Comparison of ENCODE assay signal across 1 cellular context in the genomic region with DNA sequence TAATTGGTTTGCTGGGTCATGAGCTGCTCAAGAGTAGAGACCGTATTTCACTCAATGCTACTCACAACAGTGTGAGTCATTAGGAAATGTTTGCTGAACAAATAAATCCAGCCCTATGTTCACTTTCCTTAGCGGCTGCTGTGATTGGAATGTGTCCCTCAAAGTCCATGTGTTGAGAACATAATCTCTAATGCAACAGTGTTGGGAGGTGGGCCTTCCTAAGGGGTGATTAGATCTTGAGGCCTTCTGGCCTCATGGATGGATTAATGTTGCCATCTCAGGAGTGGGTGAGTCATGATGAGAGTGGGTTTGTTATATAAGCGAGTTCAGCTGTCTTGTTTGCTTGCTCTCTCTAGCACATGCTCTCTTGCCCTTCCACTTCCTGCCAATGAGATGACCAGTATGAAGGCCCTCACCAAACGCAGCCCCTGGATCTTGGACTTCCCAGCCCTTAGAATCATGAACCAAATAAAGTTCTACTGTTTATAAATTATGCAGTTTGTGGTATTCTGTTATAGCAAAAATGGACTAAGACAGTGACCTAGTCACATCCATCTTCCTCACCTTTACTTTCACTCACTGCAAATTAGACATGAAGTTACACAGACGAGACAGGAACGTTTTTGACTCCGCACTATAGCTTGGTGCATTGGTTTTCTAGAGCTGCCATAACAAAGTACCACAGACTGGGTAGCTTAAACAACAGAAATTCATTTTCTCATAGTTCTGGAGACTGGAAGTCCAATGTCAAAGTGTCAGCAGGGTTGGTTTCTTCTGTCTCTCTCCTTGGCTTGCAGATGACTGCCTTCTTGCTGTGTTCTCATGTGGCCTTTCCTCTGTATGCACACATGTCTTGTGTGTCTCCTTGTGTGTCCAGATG.
A peak's percentile ranks its signal among the peaks of the same experiment; 100 is the strongest.
TF ChIP-seq lines count a peak whose summit lies in the region.

No MANE protein-coding gene starts in this region.

TF ChIP-seq in HepG2, 621 proteins besides CTCF, POLR2A, EP300 and RAD21 (continued from another document and continues in another):
- TF ChIP-seq, protein P1, sequence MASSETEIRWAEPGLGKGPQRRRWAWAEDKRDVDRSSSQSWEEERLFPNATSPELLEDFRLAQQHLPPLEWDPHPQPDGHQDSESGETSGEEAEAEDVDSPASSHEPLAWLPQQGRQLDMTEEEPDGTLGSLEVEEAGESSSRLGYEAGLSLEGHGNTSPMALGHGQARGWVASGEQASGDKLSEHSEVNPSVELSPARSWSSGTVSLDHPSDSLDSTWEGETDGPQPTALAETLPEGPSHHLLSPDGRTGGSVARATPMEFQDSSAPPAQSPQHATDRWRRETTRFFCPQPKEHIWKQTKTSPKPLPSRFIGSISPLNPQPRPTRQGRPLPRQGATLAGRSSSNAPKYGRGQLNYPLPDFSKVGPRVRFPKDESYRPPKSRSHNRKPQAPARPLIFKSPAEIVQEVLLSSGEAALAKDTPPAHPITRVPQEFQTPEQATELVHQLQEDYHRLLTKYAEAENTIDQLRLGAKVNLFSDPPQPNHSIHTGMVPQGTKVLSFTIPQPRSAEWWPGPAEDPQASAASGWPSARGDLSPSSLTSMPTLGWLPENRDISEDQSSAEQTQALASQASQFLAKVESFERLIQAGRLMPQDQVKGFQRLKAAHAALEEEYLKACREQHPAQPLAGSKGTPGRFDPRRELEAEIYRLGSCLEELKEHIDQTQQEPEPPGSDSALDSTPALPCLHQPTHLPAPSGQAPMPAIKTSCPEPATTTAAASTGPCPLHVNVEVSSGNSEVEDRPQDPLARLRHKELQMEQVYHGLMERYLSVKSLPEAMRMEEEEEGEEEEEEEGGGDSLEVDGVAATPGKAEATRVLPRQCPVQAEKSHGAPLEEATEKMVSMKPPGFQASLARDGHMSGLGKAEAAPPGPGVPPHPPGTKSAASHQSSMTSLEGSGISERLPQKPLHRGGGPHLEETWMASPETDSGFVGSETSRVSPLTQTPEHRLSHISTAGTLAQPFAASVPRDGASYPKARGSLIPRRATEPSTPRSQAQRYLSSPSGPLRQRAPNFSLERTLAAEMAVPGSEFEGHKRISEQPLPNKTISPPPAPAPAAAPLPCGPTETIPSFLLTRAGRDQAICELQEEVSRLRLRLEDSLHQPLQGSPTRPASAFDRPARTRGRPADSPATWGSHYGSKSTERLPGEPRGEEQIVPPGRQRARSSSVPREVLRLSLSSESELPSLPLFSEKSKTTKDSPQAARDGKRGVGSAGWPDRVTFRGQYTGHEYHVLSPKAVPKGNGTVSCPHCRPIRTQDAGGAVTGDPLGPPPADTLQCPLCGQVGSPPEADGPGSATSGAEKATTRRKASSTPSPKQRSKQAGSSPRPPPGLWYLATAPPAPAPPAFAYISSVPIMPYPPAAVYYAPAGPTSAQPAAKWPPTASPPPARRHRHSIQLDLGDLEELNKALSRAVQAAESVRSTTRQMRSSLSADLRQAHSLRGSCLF (CRISPR knock-in tag; IDR thresholded peaks at IDR 0.05; ENCODE audit: borderline replicate concordance): no peak; the same call in 1 of the 2 replicates
- peak; percentile 68; the same call in 1 of the 2 replicates for TF ChIP-seq ADNP (CRISPR knock-in tag; IDR thresholded peaks at IDR 0.05)
- TF ChIP-seq HIVEP1 (CRISPR knock-in tag; IDR thresholded peaks at IDR 0.05): peak; percentile 51; the same call in 1 of the 2 replicates
- TF ChIP-seq, protein P2, sequence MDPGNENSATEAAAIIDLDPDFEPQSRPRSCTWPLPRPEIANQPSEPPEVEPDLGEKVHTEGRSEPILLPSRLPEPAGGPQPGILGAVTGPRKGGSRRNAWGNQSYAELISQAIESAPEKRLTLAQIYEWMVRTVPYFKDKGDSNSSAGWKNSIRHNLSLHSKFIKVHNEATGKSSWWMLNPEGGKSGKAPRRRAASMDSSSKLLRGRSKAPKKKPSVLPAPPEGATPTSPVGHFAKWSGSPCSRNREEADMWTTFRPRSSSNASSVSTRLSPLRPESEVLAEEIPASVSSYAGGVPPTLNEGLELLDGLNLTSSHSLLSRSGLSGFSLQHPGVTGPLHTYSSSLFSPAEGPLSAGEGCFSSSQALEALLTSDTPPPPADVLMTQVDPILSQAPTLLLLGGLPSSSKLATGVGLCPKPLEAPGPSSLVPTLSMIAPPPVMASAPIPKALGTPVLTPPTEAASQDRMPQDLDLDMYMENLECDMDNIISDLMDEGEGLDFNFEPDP (CRISPR knock-in tag; conservative IDR thresholded peaks at IDR 0.05): 0 out of 2 replicates have a peak, but pooled peaks have one; percentile 4
- peak; percentile 99 for TF ChIP-seq TBX2 (CRISPR knock-in tag; IDR thresholded peaks at IDR 0.05; ENCODE audit: borderline replicate concordance)
- TF ChIP-seq ZNF10 (CRISPR knock-in tag; IDR thresholded peaks at IDR 0.05; ENCODE audit: borderline replicate concordance, low read depth): no peak
- TF ChIP-seq, protein P3, sequence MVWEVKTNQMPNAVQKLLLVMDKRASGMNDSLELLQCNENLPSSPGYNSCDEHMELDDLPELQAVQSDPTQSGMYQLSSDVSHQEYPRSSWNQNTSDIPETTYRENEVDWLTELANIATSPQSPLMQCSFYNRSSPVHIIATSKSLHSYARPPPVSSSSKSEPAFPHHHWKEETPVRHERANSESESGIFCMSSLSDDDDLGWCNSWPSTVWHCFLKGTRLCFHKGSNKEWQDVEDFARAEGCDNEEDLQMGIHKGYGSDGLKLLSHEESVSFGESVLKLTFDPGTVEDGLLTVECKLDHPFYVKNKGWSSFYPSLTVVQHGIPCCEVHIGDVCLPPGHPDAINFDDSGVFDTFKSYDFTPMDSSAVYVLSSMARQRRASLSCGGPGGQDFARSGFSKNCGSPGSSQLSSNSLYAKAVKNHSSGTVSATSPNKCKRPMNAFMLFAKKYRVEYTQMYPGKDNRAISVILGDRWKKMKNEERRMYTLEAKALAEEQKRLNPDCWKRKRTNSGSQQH (CRISPR knock-in tag; IDR thresholded peaks at IDR 0.05; ENCODE audit: low read depth): 0 out of 2 replicates have a peak, but pooled peaks have one; percentile 29
- TF ChIP-seq, protein P4, sequence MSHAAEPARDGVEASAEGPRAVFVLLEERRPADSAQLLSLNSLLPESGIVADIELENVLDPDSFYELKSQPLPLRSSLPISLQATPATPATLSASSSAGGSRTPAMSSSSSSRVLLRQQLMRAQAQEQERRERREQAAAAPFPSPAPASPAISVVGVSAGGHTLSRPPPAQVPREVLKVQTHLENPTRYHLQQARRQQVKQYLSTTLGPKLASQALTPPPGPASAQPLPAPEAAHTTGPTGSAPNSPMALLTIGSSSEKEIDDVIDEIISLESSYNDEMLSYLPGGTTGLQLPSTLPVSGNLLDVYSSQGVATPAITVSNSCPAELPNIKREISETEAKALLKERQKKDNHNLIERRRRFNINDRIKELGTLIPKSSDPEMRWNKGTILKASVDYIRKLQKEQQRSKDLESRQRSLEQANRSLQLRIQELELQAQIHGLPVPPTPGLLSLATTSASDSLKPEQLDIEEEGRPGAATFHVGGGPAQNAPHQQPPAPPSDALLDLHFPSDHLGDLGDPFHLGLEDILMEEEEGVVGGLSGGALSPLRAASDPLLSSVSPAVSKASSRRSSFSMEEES (CRISPR knock-in tag; IDR thresholded peaks at IDR 0.05): peak; percentile 90
- TF ChIP-seq XBP1 (CRISPR knock-in tag; IDR thresholded peaks at IDR 0.05): peak; percentile 46; the same call in 1 of the 2 replicates
- TF ChIP-seq, protein P5, sequence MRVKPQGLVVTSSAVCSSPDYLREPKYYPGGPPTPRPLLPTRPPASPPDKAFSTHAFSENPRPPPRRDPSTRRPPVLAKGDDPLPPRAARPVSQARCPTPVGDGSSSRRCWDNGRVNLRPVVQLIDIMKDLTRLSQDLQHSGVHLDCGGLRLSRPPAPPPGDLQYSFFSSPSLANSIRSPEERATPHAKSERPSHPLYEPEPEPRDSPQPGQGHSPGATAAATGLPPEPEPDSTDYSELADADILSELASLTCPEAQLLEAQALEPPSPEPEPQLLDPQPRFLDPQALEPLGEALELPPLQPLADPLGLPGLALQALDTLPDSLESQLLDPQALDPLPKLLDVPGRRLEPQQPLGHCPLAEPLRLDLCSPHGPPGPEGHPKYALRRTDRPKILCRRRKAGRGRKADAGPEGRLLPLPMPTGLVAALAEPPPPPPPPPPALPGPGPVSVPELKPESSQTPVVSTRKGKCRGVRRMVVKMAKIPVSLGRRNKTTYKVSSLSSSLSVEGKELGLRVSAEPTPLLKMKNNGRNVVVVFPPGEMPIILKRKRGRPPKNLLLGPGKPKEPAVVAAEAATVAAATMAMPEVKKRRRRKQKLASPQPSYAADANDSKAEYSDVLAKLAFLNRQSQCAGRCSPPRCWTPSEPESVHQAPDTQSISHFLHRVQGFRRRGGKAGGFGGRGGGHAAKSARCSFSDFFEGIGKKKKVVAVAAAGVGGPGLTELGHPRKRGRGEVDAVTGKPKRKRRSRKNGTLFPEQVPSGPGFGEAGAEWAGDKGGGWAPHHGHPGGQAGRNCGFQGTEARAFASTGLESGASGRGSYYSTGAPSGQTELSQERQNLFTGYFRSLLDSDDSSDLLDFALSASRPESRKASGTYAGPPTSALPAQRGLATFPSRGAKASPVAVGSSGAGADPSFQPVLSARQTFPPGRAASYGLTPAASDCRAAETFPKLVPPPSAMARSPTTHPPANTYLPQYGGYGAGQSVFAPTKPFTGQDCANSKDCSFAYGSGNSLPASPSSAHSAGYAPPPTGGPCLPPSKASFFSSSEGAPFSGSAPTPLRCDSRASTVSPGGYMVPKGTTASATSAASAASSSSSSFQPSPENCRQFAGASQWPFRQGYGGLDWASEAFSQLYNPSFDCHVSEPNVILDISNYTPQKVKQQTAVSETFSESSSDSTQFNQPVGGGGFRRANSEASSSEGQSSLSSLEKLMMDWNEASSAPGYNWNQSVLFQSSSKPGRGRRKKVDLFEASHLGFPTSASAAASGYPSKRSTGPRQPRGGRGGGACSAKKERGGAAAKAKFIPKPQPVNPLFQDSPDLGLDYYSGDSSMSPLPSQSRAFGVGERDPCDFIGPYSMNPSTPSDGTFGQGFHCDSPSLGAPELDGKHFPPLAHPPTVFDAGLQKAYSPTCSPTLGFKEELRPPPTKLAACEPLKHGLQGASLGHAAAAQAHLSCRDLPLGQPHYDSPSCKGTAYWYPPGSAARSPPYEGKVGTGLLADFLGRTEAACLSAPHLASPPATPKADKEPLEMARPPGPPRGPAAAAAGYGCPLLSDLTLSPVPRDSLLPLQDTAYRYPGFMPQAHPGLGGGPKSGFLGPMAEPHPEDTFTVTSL (CRISPR knock-in tag; IDR thresholded peaks at IDR 0.05; ENCODE audit: borderline replicate concordance): peak; percentile 93
- TF ChIP-seq PCBP1 (IDR thresholded peaks at IDR 0.05; ENCODE audit: borderline replicate concordance, low read depth, low read length): no peak
- TF ChIP-seq, protein P6, sequence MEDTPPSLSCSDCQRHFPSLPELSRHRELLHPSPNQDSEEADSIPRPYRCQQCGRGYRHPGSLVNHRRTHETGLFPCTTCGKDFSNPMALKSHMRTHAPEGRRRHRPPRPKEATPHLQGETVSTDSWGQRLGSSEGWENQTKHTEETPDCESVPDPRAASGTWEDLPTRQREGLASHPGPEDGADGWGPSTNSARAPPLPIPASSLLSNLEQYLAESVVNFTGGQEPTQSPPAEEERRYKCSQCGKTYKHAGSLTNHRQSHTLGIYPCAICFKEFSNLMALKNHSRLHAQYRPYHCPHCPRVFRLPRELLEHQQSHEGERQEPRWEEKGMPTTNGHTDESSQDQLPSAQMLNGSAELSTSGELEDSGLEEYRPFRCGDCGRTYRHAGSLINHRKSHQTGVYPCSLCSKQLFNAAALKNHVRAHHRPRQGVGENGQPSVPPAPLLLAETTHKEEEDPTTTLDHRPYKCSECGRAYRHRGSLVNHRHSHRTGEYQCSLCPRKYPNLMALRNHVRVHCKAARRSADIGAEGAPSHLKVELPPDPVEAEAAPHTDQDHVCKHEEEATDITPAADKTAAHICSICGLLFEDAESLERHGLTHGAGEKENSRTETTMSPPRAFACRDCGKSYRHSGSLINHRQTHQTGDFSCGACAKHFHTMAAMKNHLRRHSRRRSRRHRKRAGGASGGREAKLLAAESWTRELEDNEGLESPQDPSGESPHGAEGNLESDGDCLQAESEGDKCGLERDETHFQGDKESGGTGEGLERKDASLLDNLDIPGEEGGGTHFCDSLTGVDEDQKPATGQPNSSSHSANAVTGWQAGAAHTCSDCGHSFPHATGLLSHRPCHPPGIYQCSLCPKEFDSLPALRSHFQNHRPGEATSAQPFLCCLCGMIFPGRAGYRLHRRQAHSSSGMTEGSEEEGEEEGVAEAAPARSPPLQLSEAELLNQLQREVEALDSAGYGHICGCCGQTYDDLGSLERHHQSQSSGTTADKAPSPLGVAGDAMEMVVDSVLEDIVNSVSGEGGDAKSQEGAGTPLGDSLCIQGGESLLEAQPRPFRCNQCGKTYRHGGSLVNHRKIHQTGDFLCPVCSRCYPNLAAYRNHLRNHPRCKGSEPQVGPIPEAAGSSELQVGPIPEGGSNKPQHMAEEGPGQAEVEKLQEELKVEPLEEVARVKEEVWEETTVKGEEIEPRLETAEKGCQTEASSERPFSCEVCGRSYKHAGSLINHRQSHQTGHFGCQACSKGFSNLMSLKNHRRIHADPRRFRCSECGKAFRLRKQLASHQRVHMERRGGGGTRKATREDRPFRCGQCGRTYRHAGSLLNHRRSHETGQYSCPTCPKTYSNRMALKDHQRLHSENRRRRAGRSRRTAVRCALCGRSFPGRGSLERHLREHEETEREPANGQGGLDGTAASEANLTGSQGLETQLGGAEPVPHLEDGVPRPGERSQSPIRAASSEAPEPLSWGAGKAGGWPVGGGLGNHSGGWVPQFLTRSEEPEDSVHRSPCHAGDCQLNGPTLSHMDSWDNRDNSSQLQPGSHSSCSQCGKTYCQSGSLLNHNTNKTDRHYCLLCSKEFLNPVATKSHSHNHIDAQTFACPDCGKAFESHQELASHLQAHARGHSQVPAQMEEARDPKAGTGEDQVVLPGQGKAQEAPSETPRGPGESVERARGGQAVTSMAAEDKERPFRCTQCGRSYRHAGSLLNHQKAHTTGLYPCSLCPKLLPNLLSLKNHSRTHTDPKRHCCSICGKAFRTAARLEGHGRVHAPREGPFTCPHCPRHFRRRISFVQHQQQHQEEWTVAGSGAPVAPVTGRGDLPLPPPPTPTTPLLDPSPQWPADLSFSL (CRISPR knock-in tag; IDR thresholded peaks at IDR 0.05): no peak
- 0 out of 2 replicates have a peak, but pooled peaks have one; percentile 46 for TF ChIP-seq ZNF224 (CRISPR knock-in tag; IDR thresholded peaks at IDR 0.05)
- peak; percentile 84; the same call in 1 of the 2 replicates for TF ChIP-seq ZNF205 (CRISPR knock-in tag; IDR thresholded peaks at IDR 0.05)
- peak; percentile 97 for TF ChIP-seq SMAD3 (CRISPR knock-in tag; IDR thresholded peaks at IDR 0.05)
- peak; percentile 96 for TF ChIP-seq MIER3 (CRISPR knock-in tag; IDR thresholded peaks at IDR 0.05; ENCODE audit: borderline replicate concordance)
- TF ChIP-seq IRX3 (CRISPR knock-in tag; IDR thresholded peaks at IDR 0.05; ENCODE audit: borderline replicate concordance, low read depth): no peak
- TF ChIP-seq HNRNPLL (IDR thresholded peaks at IDR 0.05; ENCODE audit: low read depth, low read length, poor library complexity, severe bottlenecking): no peak
- TF ChIP-seq RNF2 (conservative IDR thresholded peaks at IDR 0.05; ENCODE audit: low read depth): no peak
- no peak for TF ChIP-seq RBM22 (optimal IDR thresholded peaks at IDR 0.05; ENCODE audit: low read length)
- TF ChIP-seq ZNF7 (CRISPR knock-in tag; IDR thresholded peaks at IDR 0.05): no peak
- TF ChIP-seq, protein P7, sequence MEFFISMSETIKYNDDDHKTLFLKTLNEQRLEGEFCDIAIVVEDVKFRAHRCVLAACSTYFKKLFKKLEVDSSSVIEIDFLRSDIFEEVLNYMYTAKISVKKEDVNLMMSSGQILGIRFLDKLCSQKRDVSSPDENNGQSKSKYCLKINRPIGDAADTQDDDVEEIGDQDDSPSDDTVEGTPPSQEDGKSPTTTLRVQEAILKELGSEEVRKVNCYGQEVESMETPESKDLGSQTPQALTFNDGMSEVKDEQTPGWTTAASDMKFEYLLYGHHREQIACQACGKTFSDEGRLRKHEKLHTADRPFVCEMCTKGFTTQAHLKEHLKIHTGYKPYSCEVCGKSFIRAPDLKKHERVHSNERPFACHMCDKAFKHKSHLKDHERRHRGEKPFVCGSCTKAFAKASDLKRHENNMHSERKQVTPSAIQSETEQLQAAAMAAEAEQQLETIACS (CRISPR knock-in tag; IDR thresholded peaks at IDR 0.05): no peak
- TF ChIP-seq POLR2AphosphoS5 (IDR thresholded peaks at IDR 0.05; ENCODE audit: low read depth, low read length): no peak
- no peak for TF ChIP-seq MTA3 (CRISPR knock-in tag; IDR thresholded peaks at IDR 0.05)
- no peak for TF ChIP-seq ZNF484 (CRISPR knock-in tag; IDR thresholded peaks at IDR 0.05; ENCODE audit: borderline replicate concordance, low read depth)
